In genomic region chr10:129775681-129776080, GRCh38 we compare ENCODE assay signal across 23 cellular contexts.
"Had no signal": no experiment of that assay in that cellular context is flagged by ENCODE, and none has a peak within 500 bp of the region (broad histone marks: within the 10 kb centered on the region; RNA-seq: fewer than 3 reads in every experiment).

No MANE protein-coding gene starts in this region.

- H3K4me3 ChIP-seq: body of pancreas, cardiac muscle cell, left lung, smooth muscle cell, thoracic aorta had no signal

- H3K27ac Mint-ChIP-seq: activated naive CD4-positive, alpha-beta T cell treated with anti-CD3 and anti-CD28 coated beads, Interleukin-2, amount 50 U/mL, for 24 hours; nephron; stimulated activated naive B cell treated with anti-CD40 and anti-IgM and Interleukin-4, amounts not matched to agents 10 μg/mL and 1 μg/mL and 100 μg/mL, for 72 hours; T-cell; T-helper 2 cell treated with Interferon-gamma antibody and Interleukin-4, amounts not matched to agents 5 μg/mL and 100 μg/mL, for 36 hours had no signal

- ATAC-seq: body of pancreas; esophagus mucosa; left lung; sciatic nerve; stimulated activated naive B cell treated with anti-CD40 and anti-IgM and Interleukin-4, amounts not matched to agents 10 μg/mL and 1 μg/mL and 100 μg/mL, for 72 hours; T-cell had no signal

- H3K27me3 Mint-ChIP-seq: activated naive CD4-positive, alpha-beta T cell treated with anti-CD3 and anti-CD28 coated beads, Interleukin-2, amount 50 U/mL, for 24 hours; stimulated activated naive B cell treated with anti-CD40 and anti-IgM and Interleukin-4, amounts not matched to agents 10 μg/mL and 1 μg/mL and 100 μg/mL, for 72 hours; T-cell had no signal

- H3K27ac ChIP-seq: body of pancreas, cardiac muscle cell, left lung, neutrophil, thoracic aorta had no signal

- H3K9me3 Mint-ChIP-seq: activated naive CD4-positive, alpha-beta T cell treated with anti-CD3 and anti-CD28 coated beads, Interleukin-2, amount 50 U/mL, for 24 hours; immature natural killer cell; nephron had no signal

- H3K4me3 Mint-ChIP-seq: activated naive CD4-positive, alpha-beta T cell treated with anti-CD3 and anti-CD28 coated beads, Interleukin-2, amount 50 U/mL, for 24 hours; immature natural killer cell; nephron; stimulated activated naive B cell treated with anti-CD40 and anti-IgM and Interleukin-4, amounts not matched to agents 10 μg/mL and 1 μg/mL and 100 μg/mL, for 72 hours; T-cell; T-helper 2 cell treated with Interferon-gamma antibody and Interleukin-4, amounts not matched to agents 5 μg/mL and 100 μg/mL, for 36 hours had no signal

- H3K36me3 ChIP-seq: cardiac muscle cell, left lung, neutrophil, thoracic aorta had no signal

- DNase-seq: activated gamma-delta T cell treated with Interleukin-2 at 50 U/mL for 16 hours; activated T-cell treated with anti-CD3 and anti-CD28 coated beads for 4 hours; anterior cingulate cortex; body of pancreas; dermis blood vessel endothelial cell; effector memory CD4-positive, alpha-beta T cell; foreskin melanocyte; immature natural killer cell; mammary epithelial cell; stimulated activated CD4-positive, alpha-beta T cell treated with anti-CD3 and anti-CD28 coated beads, Interleukin-2, amount 100 ng/mL, for 48 hours; stimulated activated CD8-positive, alpha-beta memory T cell treated with anti-CD3 and anti-CD28 coated beads, Interleukin-4, amount 100 ng/mL, for 48 hours; stimulated activated naive B cell treated with anti-CD40 and anti-IgM and Interleukin-4, amounts not matched to agents 10 μg/mL and 1 μg/mL and 100 μg/mL, for 72 hours had no signal

- H3K27me3 ChIP-seq: body of pancreas, cardiac muscle cell, left lung, neutrophil had no signal

- H3K4me1 ChIP-seq: body of pancreas, left lung had no signal

- H3K4me1 Mint-ChIP-seq: activated naive CD4-positive, alpha-beta T cell treated with anti-CD3 and anti-CD28 coated beads, Interleukin-2, amount 50 U/mL, for 24 hours; nephron; stimulated activated naive B cell treated with anti-CD40 and anti-IgM and Interleukin-4, amounts not matched to agents 10 μg/mL and 1 μg/mL and 100 μg/mL, for 72 hours; T-cell had no signal

- H3K9me3 ChIP-seq: body of pancreas, left lung, neutrophil, thoracic aorta had no signal
